Comparison of ENCODE assay signal across 1 cellular context in the genomic region with DNA sequence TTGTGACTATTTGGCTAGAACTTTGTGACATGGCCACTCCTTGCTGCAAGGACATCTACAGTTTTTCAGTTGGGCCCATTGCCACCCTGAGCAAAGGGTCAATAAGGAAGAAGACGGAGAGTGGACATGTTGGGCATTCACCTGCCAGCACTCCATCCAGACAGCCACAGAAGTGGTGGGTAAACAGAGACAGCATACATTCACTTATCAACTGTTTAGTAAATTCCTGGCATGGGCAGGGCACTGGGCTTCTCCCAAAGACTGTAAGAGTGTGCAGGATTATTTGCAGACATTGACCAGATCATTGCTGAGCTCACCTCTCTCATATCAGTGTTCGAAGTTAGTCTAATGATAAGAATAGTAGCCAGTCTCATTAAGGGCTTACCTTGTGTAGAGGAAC.
TF ChIP-seq lines count a peak whose summit lies in the region.

No MANE protein-coding gene starts in this region.

TF ChIP-seq in liver, 16 proteins besides CTCF, POLR2A, EP300 and RAD21:
- TF ChIP-seq HNF4G (IDR thresholded peaks at IDR 0.05) (no peak), RXRA (IDR thresholded peaks at IDR 0.05) (peak in 1 of 2 donors; percentile 62), HNF4A (conservative IDR thresholded peaks at IDR 0.05) (peak in 1 of 2 donors; percentile 57), GABPA (IDR thresholded peaks at IDR 0.05 in 1 of 2, conservative IDR thresholded peaks at IDR 0.05 in 1 of 2) (peak in 1 of 2 donors; percentile 10)
- TF ChIP-seq, protein P1, sequence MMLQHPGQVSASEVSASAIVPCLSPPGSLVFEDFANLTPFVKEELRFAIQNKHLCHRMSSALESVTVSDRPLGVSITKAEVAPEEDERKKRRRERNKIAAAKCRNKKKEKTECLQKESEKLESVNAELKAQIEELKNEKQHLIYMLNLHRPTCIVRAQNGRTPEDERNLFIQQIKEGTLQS (IDR thresholded peaks at IDR 0.05) = no peak
- TF ChIP-seq, protein P2, sequence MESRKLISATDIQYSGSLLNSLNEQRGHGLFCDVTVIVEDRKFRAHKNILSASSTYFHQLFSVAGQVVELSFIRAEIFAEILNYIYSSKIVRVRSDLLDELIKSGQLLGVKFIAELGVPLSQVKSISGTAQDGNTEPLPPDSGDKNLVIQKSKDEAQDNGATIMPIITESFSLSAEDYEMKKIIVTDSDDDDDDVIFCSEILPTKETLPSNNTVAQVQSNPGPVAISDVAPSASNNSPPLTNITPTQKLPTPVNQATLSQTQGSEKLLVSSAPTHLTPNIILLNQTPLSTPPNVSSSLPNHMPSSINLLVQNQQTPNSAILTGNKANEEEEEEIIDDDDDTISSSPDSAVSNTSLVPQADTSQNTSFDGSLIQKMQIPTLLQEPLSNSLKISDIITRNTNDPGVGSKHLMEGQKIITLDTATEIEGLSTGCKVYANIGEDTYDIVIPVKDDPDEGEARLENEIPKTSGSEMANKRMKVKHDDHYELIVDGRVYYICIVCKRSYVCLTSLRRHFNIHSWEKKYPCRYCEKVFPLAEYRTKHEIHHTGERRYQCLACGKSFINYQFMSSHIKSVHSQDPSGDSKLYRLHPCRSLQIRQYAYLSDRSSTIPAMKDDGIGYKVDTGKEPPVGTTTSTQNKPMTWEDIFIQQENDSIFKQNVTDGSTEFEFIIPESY (IDR thresholded peaks at IDR 0.05) = no peak
- TF ChIP-seq, protein P3, sequence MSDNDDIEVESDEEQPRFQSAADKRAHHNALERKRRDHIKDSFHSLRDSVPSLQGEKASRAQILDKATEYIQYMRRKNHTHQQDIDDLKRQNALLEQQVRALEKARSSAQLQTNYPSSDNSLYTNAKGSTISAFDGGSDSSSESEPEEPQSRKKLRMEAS (IDR thresholded peaks at IDR 0.05) = no peak
